9 cellular contexts compared by ENCODE assay signal in genomic region chr5:135462304-135462703, GRCh38. TPM values are rescaled to one million over a fixed set of nuclear protein-coding genes. Genes with fewer than 3 reads are reported as not detected.
A peak's percentile ranks its signal among the peaks of the same experiment; 100 is the strongest.
DNase-seq lines count a peak whose midpoint lies in the region; ATAC-seq, FAIRE-seq and TF ChIP-seq lines count a peak whose summit lies in the region.
"Had no signal": no experiment of that assay in that cellular context is flagged by ENCODE, and none has a peak within 500 bp of the region (broad histone marks: within the 10 kb centered on the region; RNA-seq: fewer than 3 reads in every experiment).

No MANE protein-coding gene starts in this region.

- H3K27me3 ChIP-seq in GM12878 (replicated peaks in 1 of 2; ENCODE audit: control insufficient read depth in 2 of 2, insufficient read depth in 2 of 2, low read length in 1 of 2) = peaks cover 0 to 2% of the 10 kb centered on the region in 2 experiments; a peak in 3 of 4 replicates
- H3K27me3 ChIP-seq in HepG2 (ENCODE audit: control insufficient read depth in 1 of 2, insufficient read depth in 2 of 2, low read length in 2 of 2) = peaks cover 2 to 11% of the 10 kb centered on the region in 2 experiments; a peak in 3 of 5 replicates

- no peak overlapping the region for H3K27ac ChIP-seq in GM12878 (ENCODE audit: control insufficient read depth, insufficient read depth)
- H3K27ac ChIP-seq in HepG2 (ENCODE audit: extremely low read length, insufficient read depth, low read length) = no peak overlapping the region

- H3K4me2 ChIP-seq in GM12878 (ENCODE audit: control insufficient read depth, insufficient read depth) (no peak overlapping the region), HepG2 (ENCODE audit: low read depth, low read length) (no peak overlapping the region)

- SMC1A ChIA-PET in GM12878 (lab: Charles Lee; ENCODE audit: uncharacterized antibody, unreplicated experiment) = interaction anchor here (1.1 to 7.1 kb wide), 4 partner anchors 38 to 104 kb away, joined by 3 to 63 read pairs (median 4); no protein-coding TSS in a partner anchor

- TF ChIP-seq RAD21 in GM12878 (IDR thresholded peaks at IDR 0.05; ENCODE audit: insufficient read depth, low read depth, low read length) = peak; percentile 59
- TF ChIP-seq RAD21 in HepG2 (CRISPR knock-in tag; IDR thresholded peaks at IDR 0.05) = peak; percentile 80

- CTCF ChIA-PET in GM12878 (lab: Yijun Ruan, JAX) = interaction anchor here (0.6 to 16.3 kb wide), 19 partner anchors 8 to 1860 kb away, joined by 3 to 363 read pairs (median 4); partner anchors contain the start of gene DCANP1
- CTCF ChIA-PET in HepG2 (lab: Yijun Ruan, JAX; ENCODE audit: low intra/inter-chr PET ratio, low total read pairs) = interaction anchor here (1.5 to 2.5 kb wide), 4 partner anchors 89 to 108 kb away, joined by 3 to 20 read pairs (median 13); no protein-coding TSS in a partner anchor

- no peaks in the 10 kb centered on the region for H3K9me3 Mint-ChIP-seq in stimulated activated memory B cell treated with anti-CD40 and anti-IgM and Interleukin-4, amounts not matched to agents 10 μg/mL and 1 μg/mL and 100 μg/mL, for 72 hours
- H3K9me3 Mint-ChIP-seq: activated naive CD4-positive, alpha-beta T cell treated with anti-CD3 and anti-CD28 coated beads, Interleukin-2, amount 50 U/mL, for 24 hours had no signal

- intact Hi-C loops in GM12878 (cut with micrococcal nuclease; ENCODE audit: unreplicated experiment) = no loop called here
- intact Hi-C loops in HepG2 (cut with micrococcal nuclease; ENCODE audit: unreplicated experiment) = loop anchor here (1.0 to 2.0 kb wide), 2 partner anchors 90 to 104 kb away; no protein-coding TSS in a partner anchor

- H3K9ac ChIP-seq in GM12878 (ENCODE audit: control insufficient read depth, insufficient read depth, low read length) (no peak overlapping the region), HepG2 (ENCODE audit: insufficient read depth, low read depth, low read length) (no peak overlapping the region)

- no peak overlapping the region for H3K4me3 Mint-ChIP-seq in stimulated activated memory B cell treated with anti-CD40 and anti-IgM and Interleukin-4, amounts not matched to agents 10 μg/mL and 1 μg/mL and 100 μg/mL, for 72 hours
- H3K4me3 Mint-ChIP-seq: activated naive CD4-positive, alpha-beta T cell treated with anti-CD3 and anti-CD28 coated beads, Interleukin-2, amount 50 U/mL, for 24 hours had no signal

- H2AFZ ChIP-seq in GM12878 (ENCODE audit: control insufficient read depth, low read depth, low read length) (no peak overlapping the region), HepG2 (ENCODE audit: low read length) (no peak overlapping the region)

- H3K79me2 ChIP-seq in GM12878 (ENCODE audit: control insufficient read depth, insufficient read depth, low read length) = no peaks in the 10 kb centered on the region
- no peaks in the 10 kb centered on the region for H3K79me2 ChIP-seq in HepG2 (ENCODE audit: insufficient read depth, low read length)

- H3K4me1 ChIP-seq in GM12878 (ENCODE audit: control insufficient read depth, insufficient read depth, low read length) (no peaks in the 10 kb centered on the region; the same call in 1 of the 2 replicates), HepG2 (ENCODE audit: insufficient read depth, low read length) (no peaks in the 10 kb centered on the region)

- peak; percentile 73 for DNase-seq in Daoy (ENCODE audit: low read depth)
- peak; percentile 89 for DNase-seq in H4 (ENCODE audit: low spot score)
- DNase-seq in NCI-H1436 treated with DMSO at 0.1 percent for 48 hours (lab: John Stamatoyannopoulos, UW) = peak; percentile 32
- peak; percentile 70 for DNase-seq in SKM-1 (lab: John Stamatoyannopoulos, UW; ENCODE audit: unreplicated experiment)
- no peak for DNase-seq in GM12878 (ENCODE audit: low read depth, low spot score)
- peak; percentile 87 for DNase-seq in HepG2 (ENCODE audit: low spot score)

- RAD21 ChIA-PET in GM12878 (lab: Charles Lee; ENCODE audit: unreplicated experiment) = interaction anchor here (0.7 to 3.0 kb wide), 4 partner anchors 85 to 104 kb away, joined by 3 to 20 read pairs (median 4); no protein-coding TSS in a partner anchor

- TF ChIP-seq EP300 in GM12878 (IDR thresholded peaks at IDR 0.05; ENCODE audit: borderline replicate concordance in 1 of 2, control insufficient read depth in 1 of 2, low read depth in 2 of 2, low read length in 2 of 2) (no peak), HepG2 (IDR thresholded peaks at IDR 0.05; ENCODE audit: low read depth in 2 of 2, low read length in 2 of 2) (no peak), HepG2 (CRISPR knock-in tag; IDR thresholded peaks at IDR 0.05; ENCODE audit: borderline replicate concordance) (no peak)

- H3K36me3 ChIP-seq in GM12878 (ENCODE audit: control insufficient read depth in 2 of 2, insufficient read depth in 2 of 2, low read length in 1 of 2) = no peaks in the 10 kb centered on the region
- no peaks in the 10 kb centered on the region for H3K36me3 ChIP-seq in HepG2 (replicated peaks in 1 of 2; ENCODE audit: control insufficient read depth in 1 of 2, insufficient read depth in 2 of 2, low read length in 2 of 2)

- 6% methylated on average over 6 of the region's 6 CpGs for WGBS in GM12878 (ENCODE audit: insufficient coverage, insufficient replicate concordance, low lambda C conversion rate, missing lambda C conversion rate)
- WGBS in HepG2 (ENCODE audit: low lambda C conversion rate) = 2% methylated on average over 6 of the region's 6 CpGs

- no peaks in the 10 kb centered on the region for H3K9me3 ChIP-seq in GM12878 (replicated peaks; ENCODE audit: control insufficient read depth, insufficient read depth, low read length)
- no peaks in the 10 kb centered on the region for H3K9me3 ChIP-seq in HepG2 (ENCODE audit: low read length)

- H3K4me3 ChIP-seq in GM12878 = no peak overlapping the region
- H3K4me3 ChIP-seq in HepG2 (replicated peaks in 1 of 3; ENCODE audit: insufficient read depth in 1 of 3, low read depth in 2 of 3, low read length in 3 of 3) = no peak overlapping the region

- peak; percentile 75 for ATAC-seq in GM12878
- ATAC-seq in HepG2 = peak; percentile 86
- ATAC-seq in stimulated activated memory B cell treated with anti-CD40 and anti-IgM and Interleukin-4, amounts not matched to agents 10 μg/mL and 1 μg/mL and 100 μg/mL, for 72 hours = peak; percentile 60
- ATAC-seq in HG02610 (IDR thresholded peaks at IDR 0.05; ENCODE audit: unreplicated experiment) = no peak

- TF ChIP-seq CTCF in GM12878 (IDR thresholded peaks at IDR 0.05 in 2 of 3, conservative IDR thresholded peaks at IDR 0.05 in 1 of 3; ENCODE audit: control insufficient read depth in 2 of 3, extremely low read depth in 1 of 3, insufficient read depth in 1 of 3, low read depth in 3 of 3, low read length in 3 of 3) (peak; percentile 42 to 67 (median 55); a peak in 5 of 6 replicates), HepG2 (CRISPR knock-in tag; IDR thresholded peaks at IDR 0.05) (peak; percentile 65)

- H3K4me1 Mint-ChIP-seq in stimulated activated memory B cell treated with anti-CD40 and anti-IgM and Interleukin-4, amounts not matched to agents 10 μg/mL and 1 μg/mL and 100 μg/mL, for 72 hours = peaks cover 8% of the 10 kb centered on the region

- H3K27me3 Mint-ChIP-seq in stimulated activated memory B cell treated with anti-CD40 and anti-IgM and Interleukin-4, amounts not matched to agents 10 μg/mL and 1 μg/mL and 100 μg/mL, for 72 hours = peaks cover 71% of the 10 kb centered on the region

- BruUV-seq in GM12878 (replicated peaks; lab: Mats Ljungman, UMichigan) (no TSS peak), HepG2 (replicated peaks; lab: Mats Ljungman, UMichigan) (no TSS peak)

- no peaks in the 10 kb centered on the region for H4K20me1 ChIP-seq in GM12878 (ENCODE audit: control insufficient read depth, insufficient read depth)
- H4K20me1 ChIP-seq in HepG2 (ENCODE audit: insufficient read depth, low read length) = no peaks in the 10 kb centered on the region

- TF ChIP-seq POLR2A in GM12878 (IDR thresholded peaks at IDR 0.05; ENCODE audit: low read depth, low read length) (no peak), HepG2 (IDR thresholded peaks at IDR 0.05; ENCODE audit: insufficient read depth in 1 of 2, low read depth in 2 of 2, low read length in 2 of 2) (no peak)

- FAIRE-seq in GM12878 (lab: Jason Lieb, UNC) = peak; percentile 31
- peak; percentile 92 for FAIRE-seq in HepG2 (lab: Jason Lieb, UNC)

- POLR2A ChIA-PET in GM12878 (lab: Charles Lee) (interaction anchor here (0.7 kb wide), 1 partner anchor 21 kb away, joined by 7 read pairs; no protein-coding TSS in a partner anchor), HepG2 (lab: Yijun Ruan, JAX) (interaction anchor here (1.1 kb wide), 1 partner anchor 89 kb away, joined by 3 read pairs; no protein-coding TSS in a partner anchor)

- H3K27ac Mint-ChIP-seq in stimulated activated memory B cell treated with anti-CD40 and anti-IgM and Interleukin-4, amounts not matched to agents 10 μg/mL and 1 μg/mL and 100 μg/mL, for 72 hours = no peak overlapping the region
- H3K27ac Mint-ChIP-seq: activated naive CD4-positive, alpha-beta T cell treated with anti-CD3 and anti-CD28 coated beads, Interleukin-2, amount 50 U/mL, for 24 hours had no signal

- no peaks in the 10 kb centered on the region for H3K36me3 Mint-ChIP-seq in stimulated activated memory B cell treated with anti-CD40 and anti-IgM and Interleukin-4, amounts not matched to agents 10 μg/mL and 1 μg/mL and 100 μg/mL, for 72 hours
- H3K36me3 Mint-ChIP-seq: activated naive CD4-positive, alpha-beta T cell treated with anti-CD3 and anti-CD28 coated beads, Interleukin-2, amount 50 U/mL, for 24 hours had no signal

- in situ Hi-C loops in GM12878 (cut with MboI) = loop anchor here (5.0 kb wide), 1 partner anchor 370 kb away; the partner anchor contains the start of gene SLC25A48
- in situ Hi-C loops in HepG2 (cut with HindIII; ENCODE audit: extremely low pct_ligation_motif_present, low pct_unique_long_range_greater_than_20kb) = loop anchor here (25.0 kb wide), 1 partner anchor 275 kb away; no protein-coding TSS in a partner anchor

RNA-seq across cellular contexts. Expression of gene TIFAB, which starts 10.2 kb away (rescaled TPM):
- total RNA-seq in Daoy (2014; rRNA removed; shearing (Covaris generic)) = not detected in 2 replicates
- not detected in 2 replicates for total RNA-seq in H4 (2014; rRNA removed; shearing (Covaris generic))
- not detected in 2 replicates for total RNA-seq in GM12878 (2013; cell fraction: nucleolus; rRNA removed)
- not detected in 2 replicates for total RNA-seq in GM12878 (2014; rRNA removed)
- not detected in 2 replicates for total RNA-seq in GM12878 (2014; rRNA removed; fragmentation: Illumina TruSeq; extraction: Trizol)
- total RNA-seq in GM12878 (2021) = not detected in 2 replicates
- polyA plus RNA-seq in GM12878 (2011; ENCODE audit: low read depth) = not detected
- polyA plus RNA-seq in GM12878 (2011; rRNA removed) = not detected in 2 replicates
- polyA plus RNA-seq in GM12878 (2011; cell fraction: cytosol; rRNA removed) = not detected in 2 replicates
- polyA plus RNA-seq in GM12878 (2011; cell fraction: nucleus; rRNA removed) = 0.01 TPM in 1 of 2 replicates, not detected in the other
- not detected in 2 replicates for polyA plus RNA-seq in GM12878 (2012)
- not detected in 2 replicates for polyA plus RNA-seq in GM12878 (2014; fragmentation: Illumina TruSeq; extraction: Trizol)
- polyA plus RNA-seq in GM12878 (2014; fragmentation: Nextera tagmentation; extraction: Ambion mirVana) = not detected
- polyA plus RNA-seq in GM12878 (2014; rRNA removed) = not detected in 2 replicates
- polyA plus RNA-seq in GM12878 (2016; fragmentation: Nextera tagmentation; extraction: Ambion mirVana) = not detected
- polyA minus RNA-seq in GM12878 (2011; rRNA and poly(A)+ RNA removed) = not detected in 2 replicates
- not detected in 2 replicates for polyA minus RNA-seq in GM12878 (2011; cell fraction: cytosol; rRNA and poly(A)+ RNA removed)
- not detected in 2 replicates for polyA minus RNA-seq in GM12878 (2011; cell fraction: nucleus; rRNA and poly(A)+ RNA removed)
- not detected in 2 replicates for total RNA-seq in HepG2 (2016; rRNA removed; fragmentation: Illumina TruSeq; extraction: Trizol)
- not detected in 2 replicates for total RNA-seq in HepG2 (2016; cell fraction: cytosol; rRNA removed; fragmentation: Illumina TruSeq; extraction: Trizol; ENCODE audit: low read depth)
- not detected in 2 replicates for total RNA-seq in HepG2 (2016; cell fraction: insoluble cytoplasmic fraction; rRNA removed; fragmentation: Illumina TruSeq; extraction: Trizol)
- not detected in 2 replicates for total RNA-seq in HepG2 (2016; cell fraction: membrane; rRNA removed; fragmentation: Illumina TruSeq; extraction: Trizol)
- not detected in 2 replicates for total RNA-seq in HepG2 (2016; cell fraction: nucleus; rRNA removed; fragmentation: Illumina TruSeq; extraction: Trizol)
- not detected in 2 replicates for polyA plus RNA-seq in HepG2 (2011; rRNA removed)
- polyA plus RNA-seq in HepG2 (2011; cell fraction: cytosol; rRNA removed) = not detected in 2 replicates
- polyA plus RNA-seq in HepG2 (2011; cell fraction: nucleus; rRNA removed) = not detected in 2 replicates
- polyA plus RNA-seq in HepG2 (2012) = not detected in 2 replicates
- polyA plus RNA-seq in HepG2 (2016; cell fraction: cytosol; fragmentation: Illumina TruSeq; extraction: Trizol; ENCODE audit: low read depth) = not detected in 2 replicates
- polyA plus RNA-seq in HepG2 (2016; cell fraction: insoluble cytoplasmic fraction; fragmentation: Illumina TruSeq; extraction: Trizol; ENCODE audit: low read depth) = not detected in 2 replicates
- not detected in 2 replicates for polyA plus RNA-seq in HepG2 (2016; cell fraction: membrane; fragmentation: Illumina TruSeq; extraction: Trizol; ENCODE audit: low read depth)
- polyA plus RNA-seq in HepG2 (2016; cell fraction: nucleus; fragmentation: Illumina TruSeq; extraction: Trizol; ENCODE audit: insufficient read depth, low read depth) = not detected in 2 replicates
- not detected in 2 replicates for polyA minus RNA-seq in HepG2 (2011; rRNA and poly(A)+ RNA removed; ENCODE audit: low replicate concordance)
- polyA minus RNA-seq in HepG2 (2011; cell fraction: cytosol; rRNA and poly(A)+ RNA removed) = not detected in 2 replicates
- not detected in 2 replicates for polyA minus RNA-seq in HepG2 (2011; cell fraction: nucleus; rRNA and poly(A)+ RNA removed)

RNA-seq across cellular contexts. Expression of gene DCANP1, which starts 15.2 kb away (rescaled TPM):
- total RNA-seq in Daoy (2014; rRNA removed; shearing (Covaris generic)) = not detected in 2 replicates
- total RNA-seq in H4 (2014; rRNA removed; shearing (Covaris generic)) = not detected in 2 replicates
- not detected in 2 replicates for total RNA-seq in GM12878 (2013; cell fraction: nucleolus; rRNA removed)
- total RNA-seq in GM12878 (2014; rRNA removed) = not detected in 2 replicates
- total RNA-seq in GM12878 (2014; rRNA removed; fragmentation: Illumina TruSeq; extraction: Trizol) = not detected in 2 replicates
- total RNA-seq in GM12878 (2021) = not detected in 2 replicates
- not detected for polyA plus RNA-seq in GM12878 (2011; ENCODE audit: low read depth)
- not detected in 2 replicates for polyA plus RNA-seq in GM12878 (2011; rRNA removed)
- not detected in 2 replicates for polyA plus RNA-seq in GM12878 (2011; cell fraction: cytosol; rRNA removed)
- 0.06 TPM in 1 of 2 replicates, not detected in the other for polyA plus RNA-seq in GM12878 (2011; cell fraction: nucleus; rRNA removed)
- polyA plus RNA-seq in GM12878 (2012) = not detected in 2 replicates
- polyA plus RNA-seq in GM12878 (2014; fragmentation: Illumina TruSeq; extraction: Trizol) = 0.01 TPM in 1 of 2 replicates, not detected in the other
- not detected for polyA plus RNA-seq in GM12878 (2014; fragmentation: Nextera tagmentation; extraction: Ambion mirVana)
- polyA plus RNA-seq in GM12878 (2014; rRNA removed) = not detected in 2 replicates
- polyA plus RNA-seq in GM12878 (2016; fragmentation: Nextera tagmentation; extraction: Ambion mirVana) = not detected
- not detected in 2 replicates for polyA minus RNA-seq in GM12878 (2011; rRNA and poly(A)+ RNA removed)
- polyA minus RNA-seq in GM12878 (2011; cell fraction: cytosol; rRNA and poly(A)+ RNA removed) = not detected in 2 replicates
- polyA minus RNA-seq in GM12878 (2011; cell fraction: nucleus; rRNA and poly(A)+ RNA removed) = not detected in 2 replicates
- not detected in 2 replicates for total RNA-seq in HepG2 (2016; rRNA removed; fragmentation: Illumina TruSeq; extraction: Trizol)
- not detected in 2 replicates for total RNA-seq in HepG2 (2016; cell fraction: cytosol; rRNA removed; fragmentation: Illumina TruSeq; extraction: Trizol; ENCODE audit: low read depth)
- not detected in 2 replicates for total RNA-seq in HepG2 (2016; cell fraction: insoluble cytoplasmic fraction; rRNA removed; fragmentation: Illumina TruSeq; extraction: Trizol)
- total RNA-seq in HepG2 (2016; cell fraction: membrane; rRNA removed; fragmentation: Illumina TruSeq; extraction: Trizol) = not detected in 2 replicates
- total RNA-seq in HepG2 (2016; cell fraction: nucleus; rRNA removed; fragmentation: Illumina TruSeq; extraction: Trizol) = not detected in 2 replicates
- polyA plus RNA-seq in HepG2 (2011; rRNA removed) = not detected in 2 replicates
- polyA plus RNA-seq in HepG2 (2011; cell fraction: cytosol; rRNA removed) = not detected in 2 replicates
- polyA plus RNA-seq in HepG2 (2011; cell fraction: nucleus; rRNA removed) = not detected in 2 replicates
- polyA plus RNA-seq in HepG2 (2012) = not detected in 2 replicates
- not detected in 2 replicates for polyA plus RNA-seq in HepG2 (2016; cell fraction: cytosol; fragmentation: Illumina TruSeq; extraction: Trizol; ENCODE audit: low read depth)
- polyA plus RNA-seq in HepG2 (2016; cell fraction: insoluble cytoplasmic fraction; fragmentation: Illumina TruSeq; extraction: Trizol; ENCODE audit: low read depth) = not detected in 2 replicates
- polyA plus RNA-seq in HepG2 (2016; cell fraction: membrane; fragmentation: Illumina TruSeq; extraction: Trizol; ENCODE audit: low read depth) = not detected in 2 replicates
- not detected in 2 replicates for polyA plus RNA-seq in HepG2 (2016; cell fraction: nucleus; fragmentation: Illumina TruSeq; extraction: Trizol; ENCODE audit: insufficient read depth, low read depth)
- not detected in 2 replicates for polyA minus RNA-seq in HepG2 (2011; rRNA and poly(A)+ RNA removed; ENCODE audit: low replicate concordance)
- not detected in 2 replicates for polyA minus RNA-seq in HepG2 (2011; cell fraction: cytosol; rRNA and poly(A)+ RNA removed)
- not detected in 2 replicates for polyA minus RNA-seq in HepG2 (2011; cell fraction: nucleus; rRNA and poly(A)+ RNA removed)
